8 cellular contexts compared by ENCODE assay signal in the genomic region with DNA sequence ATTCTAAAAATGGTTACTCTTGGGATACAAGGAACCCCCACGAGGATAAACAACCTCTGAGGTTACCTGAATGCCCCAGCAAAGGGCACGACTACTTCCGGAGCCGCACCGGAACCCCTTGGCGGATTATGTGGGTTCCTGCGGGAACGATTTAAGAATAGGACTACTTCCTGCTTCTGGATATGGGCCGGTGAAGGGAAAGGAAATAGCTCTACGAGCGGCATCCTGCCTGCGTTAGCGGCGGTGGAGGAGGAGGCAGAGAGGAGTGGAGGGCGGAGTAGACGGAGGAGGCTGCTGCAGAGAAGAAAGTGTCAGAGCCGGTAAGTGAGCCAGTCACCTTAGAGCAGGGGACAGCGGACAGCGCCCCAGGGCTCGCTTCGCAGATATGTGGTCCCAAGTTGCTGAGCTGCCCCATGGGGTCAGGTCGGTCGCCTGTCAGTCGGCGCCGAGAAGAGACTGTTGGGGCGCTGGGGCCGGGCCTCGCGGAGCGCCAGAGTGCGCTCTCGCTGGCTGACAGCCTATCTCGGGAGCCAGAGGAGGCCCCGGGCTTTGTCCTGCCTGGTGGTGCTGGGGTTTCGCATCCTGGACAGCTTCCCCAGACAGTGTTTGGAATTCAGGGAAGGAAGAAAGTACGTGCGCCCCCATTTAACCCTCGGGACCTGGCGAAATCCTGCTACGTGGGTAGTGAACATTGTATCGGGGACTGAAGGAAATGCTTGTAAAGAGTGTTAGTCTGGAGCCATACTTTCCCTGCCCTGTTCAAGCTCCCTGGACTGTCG. TPM values are rescaled to one million over a fixed set of nuclear protein-coding genes. Genes with fewer than 3 reads are reported as not detected.
DNase-seq lines count a peak whose midpoint lies in the region; ATAC-seq and TF ChIP-seq lines count a peak whose summit lies in the region.

KLHL20 (plus strand) TSS at position 223 of the 779 bp plus-strand sequence. CDS start 1,063 bp downstream, outside the sequence.

- no peak for TF ChIP-seq CTCF in PC-9 (conservative IDR thresholded peaks at IDR 0.05)

- BruUV-seq in PC-9 (replicated peaks; lab: Mats Ljungman, UMichigan) = TSS peak; percentile 76

- peak within 1 kb of the TSS; percentile 56 for H3K27ac ChIP-seq in PC-9
- peak within 1 kb of the TSS; percentile 90 to 95 for H3K27ac ChIP-seq in esophagus (ENCODE audit: low read depth in 2 of 2, low read length in 1 of 2)

- 0 to 1% methylated on average over 43 of the region's 43 CpGs for WGBS in esophagus, 2 donors

- peak within 1 kb of the TSS; percentile 79 for H3K9ac ChIP-seq in mucosa of stomach (ENCODE audit: low read length)

- H3K79me2 ChIP-seq in PC-9 (ENCODE audit: low read depth) = peaks cover 35% of the 10 kb centered on the region

- intact Hi-C loops in PC-9 (cut with micrococcal nuclease; ENCODE audit: unreplicated experiment) = loop anchor here (1.0 to 10.0 kb wide), 4 partner anchors 154 to 284 kb away; partner anchors contain the start of gene ZBTB37

- H4K20me1 ChIP-seq in PC-9 (ENCODE audit: insufficient read depth) = no peaks in the 10 kb centered on the region

- H3K9me2 ChIP-seq in PC-9 (ENCODE audit: insufficient read depth) = no peaks in the 10 kb centered on the region

- H3K9me3 ChIP-seq in PC-9 (ENCODE audit: insufficient read depth, low read depth) (no peaks in the 10 kb centered on the region), esophagus (ENCODE audit: control insufficient read depth in 2 of 2, insufficient read depth in 1 of 2, low read depth in 1 of 2, low read length in 1 of 2) (no peaks in the 10 kb centered on the region), mucosa of stomach (ENCODE audit: control insufficient read depth, low read length) (no peaks in the 10 kb centered on the region)

- H3K4me1 ChIP-seq in PC-9 (replicated peaks; ENCODE audit: insufficient read depth) = peaks cover 28% of the 10 kb centered on the region
- no peaks in the 10 kb centered on the region for H3K4me1 ChIP-seq in esophagus (ENCODE audit: control insufficient read depth in 2 of 2, insufficient read depth in 2 of 2, low read length in 1 of 2)
- peaks cover 5% of the 10 kb centered on the region for H3K4me1 ChIP-seq in mucosa of stomach (ENCODE audit: control insufficient read depth, insufficient read depth, low read length)

- H3K36me3 ChIP-seq in PC-9 (ENCODE audit: low read depth) = no peaks in the 10 kb centered on the region
- no peaks in the 10 kb centered on the region for H3K36me3 ChIP-seq in esophagus (ENCODE audit: control insufficient read depth in 2 of 2, insufficient read depth in 2 of 2, low read length in 1 of 2)
- no peaks in the 10 kb centered on the region for H3K36me3 ChIP-seq in mucosa of stomach (ENCODE audit: control insufficient read depth, insufficient read depth, low read length)

- peak within 1 kb of the TSS; percentile 89 for H3K4me3 ChIP-seq in Jurkat, Clone E6-1 (ENCODE audit: low read length)
- H3K4me3 ChIP-seq in PC-9 = peak within 1 kb of the TSS; percentile 67
- peak within 1 kb of the TSS; percentile 78 to 92 for H3K4me3 ChIP-seq in esophagus (ENCODE audit: low read depth in 1 of 2, low read length in 2 of 2)
- peak within 1 kb of the TSS; percentile 26 for H3K4me3 ChIP-seq in mucosa of stomach (ENCODE audit: low read length)

- CTCF ChIA-PET in PC-9 (lab: Charles Lee) = no interaction called here

- H3K4me2 ChIP-seq in PC-9 = peak within 1 kb of the TSS; percentile 92

- peak within 1 kb of the TSS; percentile 99 for H2AFZ ChIP-seq in PC-9

- H3F3A ChIP-seq in PC-9 (ENCODE audit: insufficient read depth, low read depth) = peaks cover 7% of the 10 kb centered on the region; the same call in 1 of the 2 replicates

- H3K27me3 ChIP-seq in PC-9 (ENCODE audit: insufficient read depth, low read depth) = no peaks in the 10 kb centered on the region
- H3K27me3 ChIP-seq in esophagus (ENCODE audit: control insufficient read depth in 1 of 2, insufficient read depth in 2 of 2, low read length in 2 of 2) = peaks cover 2 to 3% of the 10 kb centered on the region in 2 donors
- peaks cover 8% of the 10 kb centered on the region for H3K27me3 ChIP-seq in mucosa of stomach (ENCODE audit: control insufficient read depth, insufficient read depth, low read length)

- POLR2A ChIA-PET in PC-9 (lab: Charles Lee; ENCODE audit: unreplicated experiment) = interaction anchor here (0.5 to 0.7 kb wide), 8 partner anchors 99 to 653 kb away, joined by 3 to 8 read pairs (median 4); partner anchors contain the start of gene ZBTB37

- DNase-seq in DMS53 (lab: John Stamatoyannopoulos, UW) (peak; percentile 97), PC-9 (peak; percentile 85 to 89)
- peak; percentile 94 for DNase-seq in Jurkat, Clone E6-1 (ENCODE audit: low read depth, low spot score)
- peak; percentile 84 for DNase-seq in activated T-cell treated with anti-CD3 and anti-CD28 coated beads, Interleukin-2, amount 50 U/mL, for 1 hour
- peak; percentile 57 to 61 for DNase-seq in stimulated activated CD8-positive, alpha-beta memory T cell treated with anti-CD3 and anti-CD28 coated beads, Interleukin-7, amount 100 ng/mL, for 1 hour (ENCODE audit: low read depth in 2 of 2)

- ATAC-seq in GM21619 (IDR thresholded peaks at IDR 0.05; ENCODE audit: unreplicated experiment) = peak; percentile 94

RNA-seq across cellular contexts. Expression of gene KLHL20, which starts in this region (rescaled TPM):
- polyA plus RNA-seq in Jurkat, Clone E6-1 (2012; ENCODE audit: insufficient read depth, insufficient read length) = 10.5 TPM
- total RNA-seq in PC-9 (2021) = 11.5 and 15.3 TPM in 2 replicates
- polyA plus RNA-seq in esophagus = 1 to 10 TPM; 3.8 to 8.2 TPM

Comparison
In these comparisons a context has a peak if more than half of its experiments do, and no peak if none do; other contexts are left out.
1. Peak in every context shown above with its lines: DNase-seq, ATAC-seq, H3K4me3 ChIP-seq and H3K27ac ChIP-seq.
2. H3K4me3 ChIP-seq: peak in every context shown above with its lines; median percentile 89 in Jurkat, Clone E6-1; 85 in esophagus; 67 in PC-9; 26 in mucosa of stomach.